ENCODE assay signal across 8 cellular contexts in the genomic region with DNA sequence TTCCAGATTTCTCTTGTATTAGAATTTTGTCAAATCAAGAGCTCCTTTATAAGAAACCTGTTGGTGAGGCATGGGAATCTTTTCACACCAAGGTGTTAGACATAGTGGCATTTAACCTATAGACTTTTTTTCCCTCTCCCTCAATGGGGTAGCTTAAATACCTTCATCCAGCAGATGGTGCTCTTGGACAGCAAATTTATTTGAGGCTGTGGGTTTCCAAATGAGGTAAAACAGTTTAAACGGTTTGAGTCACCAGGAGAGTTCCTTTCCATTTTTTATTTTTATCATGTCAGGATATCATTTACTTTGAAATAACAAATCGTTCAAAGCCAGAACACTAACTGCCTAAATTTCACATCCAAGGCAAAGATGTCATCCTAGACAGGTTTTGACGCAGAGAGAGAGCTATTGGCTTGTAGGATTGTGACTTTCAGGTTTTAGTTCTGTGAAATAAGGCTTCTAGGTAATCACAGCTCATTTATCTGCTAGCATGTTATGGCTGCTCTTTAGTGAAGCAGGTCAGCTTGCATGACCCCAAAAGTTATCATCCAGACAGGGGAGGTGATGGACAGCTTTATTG.
DNase-seq lines count a peak whose midpoint lies in the region; ATAC-seq and TF ChIP-seq lines count a peak whose summit lies in the region.

No MANE protein-coding gene starts in this region.

- no peak overlapping the region for H2AFZ ChIP-seq in KMS-11 (ENCODE audit: low read depth)

- no peak overlapping the region for H3K4me2 ChIP-seq in KMS-11

- H4K20me1 ChIP-seq in KMS-11 (ENCODE audit: insufficient read depth) = no peaks in the 10 kb centered on the region

- H3K9me3 Mint-ChIP-seq in mesothelial cell of epicardium = no peaks in the 10 kb centered on the region

- H3K4me3 ChIP-seq in KMS-11 (IDR thresholded peaks at IDR 0.05; ENCODE audit: insufficient read depth, low read depth, low read length) (no peak overlapping the region), choroid plexus epithelial cell (ENCODE audit: low read depth, low read length) (no peak overlapping the region)

- H3K9ac ChIP-seq in KMS-11 = no peak overlapping the region

- TF ChIP-seq CTCF in KMS-11 (conservative IDR thresholded peaks at IDR 0.05; ENCODE audit: low read depth, low read length) (peak; percentile 78), RWPE1 (conservative IDR thresholded peaks at IDR 0.05; ENCODE audit: low read depth) (peak; percentile 59), choroid plexus epithelial cell (conservative IDR thresholded peaks at IDR 0.05; ENCODE audit: low read depth, low read length) (peak; percentile 72), mesothelial cell of epicardium (IDR thresholded peaks at IDR 0.05; ENCODE audit: unreplicated experiment) (peak; percentile 68)

- no peaks in the 10 kb centered on the region for H3K27me3 ChIP-seq in KMS-11 (ENCODE audit: insufficient read depth, low read depth)

- POLR2A ChIA-PET in RWPE1 (lab: Yijun Ruan, JAX; ENCODE audit: low non-redundant PET) = no interaction called here

- H3K4me1 Mint-ChIP-seq in mesothelial cell of epicardium = peaks cover 16% of the 10 kb centered on the region

- DNase-seq in AG08395 (ENCODE audit: low spot score) = peak; percentile 27
- peak; percentile 62 for DNase-seq in ELR (ENCODE audit: low read depth)
- peak; percentile 25 for DNase-seq in RWPE1 (ENCODE audit: low spot score)
- DNase-seq in choroid plexus epithelial cell (ENCODE audit: low read depth) = peak; percentile 71
- peak in 1 of 2 experiments; percentile 61 for DNase-seq in mesothelial cell of epicardium (ENCODE audit: low spot score in 2 of 2, unreplicated experiment in 2 of 2)
- DNase-seq in T1000 (lab: John Stamatoyannopoulos, UW) = no peak

- no peaks in the 10 kb centered on the region for H3K27me3 Mint-ChIP-seq in mesothelial cell of epicardium (ENCODE audit: low read depth)

- no peak for ATAC-seq in HG02973 (IDR thresholded peaks at IDR 0.05; ENCODE audit: unreplicated experiment)

- H3K79me2 ChIP-seq in KMS-11 (ENCODE audit: insufficient read depth, low read depth) = no peaks in the 10 kb centered on the region

- no peak overlapping the region for H3K27ac Mint-ChIP-seq in mesothelial cell of epicardium

- H3K27ac ChIP-seq in KMS-11 (no peak overlapping the region), RWPE1 (no peak overlapping the region)

- CTCF ChIA-PET in RWPE1 (lab: Yijun Ruan, JAX) = interaction anchor here (0.6 to 0.7 kb wide), 3 partner anchors 12 to 266 kb away, joined by 3 to 4 read pairs (median 3); no protein-coding TSS in a partner anchor

- no peak overlapping the region for H3K4me3 Mint-ChIP-seq in mesothelial cell of epicardium

- H3K36me3 Mint-ChIP-seq in mesothelial cell of epicardium = peaks cover 10% of the 10 kb centered on the region

- H3K36me3 ChIP-seq in KMS-11 (ENCODE audit: insufficient read depth) = no peaks in the 10 kb centered on the region

- no peaks in the 10 kb centered on the region for H3K4me1 ChIP-seq in KMS-11 (ENCODE audit: low read depth, poor library complexity, severe bottlenecking)
